ENCODE assay signal across 19 cellular contexts in genomic region chr18:4589056-4589800, GRCh38.
DNase-seq lines count a peak whose midpoint lies in the region; ATAC-seq and TF ChIP-seq lines count a peak whose summit lies in the region.
"Had no signal": no experiment of that assay in that cellular context is flagged by ENCODE, and none has a peak within 500 bp of the region (broad histone marks: within the 10 kb centered on the region; RNA-seq: fewer than 3 reads in every experiment).

No MANE protein-coding gene starts in this region.

- H3K27ac Mint-ChIP-seq in Calu3 (ENCODE audit: unreplicated experiment), result peak overlapping the region; percentile 100
- H3K27ac Mint-ChIP-seq: B cell; CD4-positive, CD25-positive, alpha-beta regulatory T cell; CD8-positive, alpha-beta memory T cell; GM23338; HFFc6 had no signal

- H2AFZ ChIP-seq in OCI-LY7 (ENCODE audit: low read length) (peak overlapping the region; percentile 20), osteoblast (ENCODE audit: low read length) (no peak overlapping the region)
- H2AFZ ChIP-seq: GM23338 had no signal

- peaks cover 12% of the 10 kb centered on the region for H3K36me3 Mint-ChIP-seq in Calu3 (ENCODE audit: insufficient read depth, unreplicated experiment)
- H3K36me3 Mint-ChIP-seq: CD4-positive, CD25-positive, alpha-beta regulatory T cell; CD8-positive, alpha-beta memory T cell had no signal

- no peaks in the 10 kb centered on the region for H3K27me3 Mint-ChIP-seq in Calu3 (ENCODE audit: unreplicated experiment)
- H3K27me3 Mint-ChIP-seq: B cell; CD4-positive, CD25-positive, alpha-beta regulatory T cell; CD8-positive, alpha-beta memory T cell had no signal

- intact Hi-C loops in Calu3 (cut with micrococcal nuclease; ENCODE audit: unreplicated experiment) (loop anchor here (2.0 kb wide), 1 partner anchor 66 kb away; no protein-coding TSS in a partner anchor), OCI-LY7 (cut with micrococcal nuclease; ENCODE audit: unreplicated experiment) (loop anchor here (10.0 kb wide), 1 partner anchor 64 kb away; no protein-coding TSS in a partner anchor)

- no peak overlapping the region for H3K4me2 ChIP-seq in OCI-LY7 (ENCODE audit: low read length)
- H3K4me2 ChIP-seq in osteoblast (ENCODE audit: insufficient read depth, low read length), result no peak overlapping the region
- H3K4me2 ChIP-seq: GM23338 had no signal

- H3K9me3 Mint-ChIP-seq in Calu3 (ENCODE audit: low read depth, unreplicated experiment), result no peaks in the 10 kb centered on the region
- H3K9me3 Mint-ChIP-seq: GM23338 had no signal

- no peak overlapping the region for H3K27ac ChIP-seq in OCI-LY7 (ENCODE audit: low read depth, low read length, poor library complexity, severe bottlenecking)
- no peak overlapping the region for H3K27ac ChIP-seq in osteoblast (ENCODE audit: low read depth, low read length)

- CTCF ChIA-PET in Calu3 (lab: Charles Lee) (interaction anchor here (0.5 to 1.3 kb wide), 5 partner anchors 10 to 1300 kb away, joined by 3 to 5 read pairs (median 3); no protein-coding TSS in a partner anchor), OCI-LY7 (lab: Charles Lee; ENCODE audit: unreplicated experiment) (no interaction called here)

- no peaks in the 10 kb centered on the region for H3K79me2 ChIP-seq in OCI-LY7 (ENCODE audit: insufficient read depth, low read depth, low read length)
- H3K79me2 ChIP-seq in osteoblast (ENCODE audit: insufficient read depth, low read length), result no peaks in the 10 kb centered on the region

- TF ChIP-seq CTCF in Calu3 (IDR thresholded peaks at IDR 0.05; ENCODE audit: unreplicated experiment) (no peak), OCI-LY7 (conservative IDR thresholded peaks at IDR 0.05; ENCODE audit: low read length) (no peak), osteoblast (IDR thresholded peaks at IDR 0.05; ENCODE audit: extremely low read depth, low read depth, low read length) (no peak)

- no peaks in the 10 kb centered on the region for H3K9me2 ChIP-seq in OCI-LY7 (ENCODE audit: insufficient read depth, low read length)

- DNase-seq in Calu3, result no peak
- DNase-seq in OCI-LY7 (ENCODE audit: low spot score), result no peak
- no peak for DNase-seq in left lobe of liver (ENCODE audit: low spot score)
- DNase-seq in osteoblast (ENCODE audit: insufficient read length, low spot score, missing footprints), result peak; percentile 13
- no peak for DNase-seq in middle frontal gyrus (ENCODE audit: extremely low spot score, low spot score)
- DNase-seq in activated T-cell treated with anti-CD3 and anti-CD28 coated beads, Interleukin-2, amount 50 U/mL, for 48 hours, result no peak
- DNase-seq: 8988T; C1 segment of cervical spinal cord; CD4-positive, CD25-positive, alpha-beta regulatory T cell; CD8-positive, alpha-beta memory T cell; COR-L47; DMS153; DMS79; GDM1; HFFc6 had no signal

- no peaks in the 10 kb centered on the region for H3K4me1 ChIP-seq in OCI-LY7 (ENCODE audit: insufficient read depth, low read length, poor library complexity, severe bottlenecking)
- no peaks in the 10 kb centered on the region for H3K4me1 ChIP-seq in osteoblast (ENCODE audit: insufficient read depth, low read length)

- H3K4me3 ChIP-seq in OCI-LY7 (ENCODE audit: low read depth, low read length, poor library complexity, severe bottlenecking) (no peak overlapping the region), osteoblast (ENCODE audit: insufficient read depth, low read length) (no peak overlapping the region)
- H3K4me3 ChIP-seq: GM23338 had no signal

- POLR2A ChIA-PET in OCI-LY7 (lab: Charles Lee), result interaction anchor here (0.6 to 1.1 kb wide), 2 partner anchors 21 to 294 kb away, joined by 3 to 4 read pairs; no protein-coding TSS in a partner anchor

- no TSS peak for BruUV-seq in Calu3 (replicated peaks; lab: Mats Ljungman, UMichigan)
- BruUV-seq in OCI-LY7 (replicated peaks; lab: Mats Ljungman, UMichigan), result no TSS peak

- no peak overlapping the region for H3K4me3 Mint-ChIP-seq in Calu3 (ENCODE audit: low read depth, unreplicated experiment)
- H3K4me3 Mint-ChIP-seq: B cell; CD4-positive, CD25-positive, alpha-beta regulatory T cell; CD8-positive, alpha-beta memory T cell; GM23338; HFFc6 had no signal

- no peaks in the 10 kb centered on the region for H3K27me3 ChIP-seq in osteoblast (ENCODE audit: insufficient read depth, low read length)

- no peaks in the 10 kb centered on the region for H4K20me1 ChIP-seq in OCI-LY7 (ENCODE audit: insufficient read depth, low read length)
- H4K20me1 ChIP-seq in osteoblast (ENCODE audit: insufficient read depth, low read length), result no peaks in the 10 kb centered on the region

- ATAC-seq in left lobe of liver (peak; percentile 98), HG02981 (IDR thresholded peaks at IDR 0.05; ENCODE audit: unreplicated experiment) (no peak)
- ATAC-seq: GM23338, HCT116 had no signal

- H3K4me1 Mint-ChIP-seq in Calu3 (ENCODE audit: low read depth, unreplicated experiment), result peaks cover 38% of the 10 kb centered on the region
- H3K4me1 Mint-ChIP-seq: B cell; CD4-positive, CD25-positive, alpha-beta regulatory T cell; CD8-positive, alpha-beta memory T cell had no signal

- H3K9me3 ChIP-seq in OCI-LY7 (ENCODE audit: low read length) (no peaks in the 10 kb centered on the region; the same call in 1 of the 2 replicates), osteoblast (ENCODE audit: low read depth, low read length) (no peaks in the 10 kb centered on the region)

- H3K36me3 ChIP-seq in OCI-LY7 (ENCODE audit: insufficient read depth, low read length), result no peaks in the 10 kb centered on the region
- no peaks in the 10 kb centered on the region for H3K36me3 ChIP-seq in osteoblast (ENCODE audit: insufficient read depth, low read length)
